ENCODE assay signal across 8 cellular contexts in genomic region chr2:96138146-96139145, GRCh38. TPM values are rescaled to one million over a fixed set of nuclear protein-coding genes. Genes with fewer than 3 reads are reported as not detected.
DNase-seq lines count a peak whose midpoint lies in the region; ATAC-seq and TF ChIP-seq lines count a peak whose summit lies in the region.

Gene ASTL, minus strand, starts transcription at chr2:96138502. Its CDS starts 66 bp downstream, at chr2:96138436.

- peaks cover 13% of the 10 kb centered on the region for H3K4me1 Mint-ChIP-seq in activated T-helper 2 cell treated with anti-CD3 and anti-CD28 coated beads, Interferon-gamma antibody, Interleukin-2, Interleukin-4, amounts not matched to agents 10 μg/mL and 5 μg/mL and 100 μg/mL, durations not matched to agents 14 hours and 24 hours and 36 hours (ENCODE audit: low read depth)

- H3K36me3 ChIP-seq in OCI-LY3 (replicated peaks; ENCODE audit: low read depth, low read length): peaks cover 25% of the 10 kb centered on the region

- peaks cover 28% of the 10 kb centered on the region for H4K20me1 ChIP-seq in OCI-LY3 (ENCODE audit: insufficient read depth, low read length)

- peaks cover 28% of the 10 kb centered on the region for H3K4me1 ChIP-seq in OCI-LY3 (ENCODE audit: low read length)

- peak within 1 kb of the TSS; percentile 68 for H3K4me2 ChIP-seq in OCI-LY3 (ENCODE audit: low read length)

- no peak within 1 kb of the TSS for H3K4me3 Mint-ChIP-seq in activated T-helper 2 cell treated with anti-CD3 and anti-CD28 coated beads, Interferon-gamma antibody, Interleukin-2, Interleukin-4, amounts not matched to agents 10 μg/mL and 5 μg/mL and 100 μg/mL, durations not matched to agents 14 hours and 24 hours and 36 hours (ENCODE audit: low read depth)

- DNase-seq in DMS53 (lab: John Stamatoyannopoulos, UW) (peak; percentile 90), HEK293T (ENCODE audit: extremely low spot score) (peak; percentile 59), head of caudate nucleus (peak in 23 of 42 donors; percentile 27 to 76 (median 47)), retina (peak; percentile 44)
- DNase-seq in activated T-helper 2 cell treated with anti-CD3 and anti-CD28 coated beads, Interferon-gamma antibody, Interleukin-2, Interleukin-4, amounts not matched to agents 10 μg/mL and 5 μg/mL and 100 μg/mL, durations not matched to agents 14 hours and 24 hours and 36 hours (ENCODE audit: low spot score): peak; percentile 51

- H3K27ac Mint-ChIP-seq in activated T-helper 2 cell treated with anti-CD3 and anti-CD28 coated beads, Interferon-gamma antibody, Interleukin-2, Interleukin-4, amounts not matched to agents 10 μg/mL and 5 μg/mL and 100 μg/mL, durations not matched to agents 14 hours and 24 hours and 36 hours: no peak within 1 kb of the TSS

- POLR2A ChIA-PET in HEK293T (lab: Yijun Ruan, JAX): interaction anchor here (2.8 kb wide), 1 partner anchor 70 kb away, joined by 12 read pairs; the partner anchor contains the start of gene STARD7

- peak within 1 kb of the TSS; percentile 29; the same call in 1 of the 2 replicates for H3K9ac ChIP-seq in OCI-LY3 (ENCODE audit: low read length)

- H3K27me3 ChIP-seq in OCI-LY3 (ENCODE audit: low read depth, low read length): no peaks in the 10 kb centered on the region

- H2AFZ ChIP-seq in OCI-LY3 (ENCODE audit: low read depth, low read length): no peak within 1 kb of the TSS

- H3K9me3 ChIP-seq in OCI-LY3 (ENCODE audit: insufficient read depth, low read length): no peaks in the 10 kb centered on the region

- peak; percentile 85 for TF ChIP-seq CTCF in OCI-LY3 (IDR thresholded peaks at IDR 0.05; ENCODE audit: low read depth, low read length)

- intact Hi-C loops in activated T-helper 2 cell treated with anti-CD3 and anti-CD28 coated beads, Interferon-gamma antibody, Interleukin-2, Interleukin-4, amounts not matched to agents 10 μg/mL and 5 μg/mL and 100 μg/mL, durations not matched to agents 14 hours and 24 hours and 36 hours (cut with micrococcal nuclease): loop anchor here (1.0 kb wide), 1 partner anchor 37 kb away; no protein-coding TSS in a partner anchor
- intact Hi-C loops in head of caudate nucleus (cut with DNase I): loop anchor here (2.0 kb wide), 1 partner anchor 36 kb away; no protein-coding TSS in a partner anchor

- H3K27ac ChIP-seq in OCI-LY3 (ENCODE audit: low read length): peak within 1 kb of the TSS; percentile 42

- H3K4me3 ChIP-seq in OCI-LY3 (ENCODE audit: low read length): peak within 1 kb of the TSS; percentile 39; the same call in 1 of the 2 replicates

- ATAC-seq in GM19397 (IDR thresholded peaks at IDR 0.05; ENCODE audit: unreplicated experiment) (no peak), HG03457 (IDR thresholded peaks at IDR 0.05; ENCODE audit: unreplicated experiment) (no peak)

- peaks cover 23% of the 10 kb centered on the region for H3K36me3 Mint-ChIP-seq in activated T-helper 2 cell treated with anti-CD3 and anti-CD28 coated beads, Interferon-gamma antibody, Interleukin-2, Interleukin-4, amounts not matched to agents 10 μg/mL and 5 μg/mL and 100 μg/mL, durations not matched to agents 14 hours and 24 hours and 36 hours (ENCODE audit: low read depth)

- peaks cover 15% of the 10 kb centered on the region for H3K79me2 ChIP-seq in OCI-LY3 (ENCODE audit: low read length)

- CTCF ChIA-PET in HEK293T (lab: Yijun Ruan, JAX): interaction anchor here (1.1 to 4.4 kb wide), 2 partner anchors 10 to 36 kb away, joined by 3 to 40 read pairs; no protein-coding TSS in a partner anchor

- H3K27me3 Mint-ChIP-seq in activated T-helper 2 cell treated with anti-CD3 and anti-CD28 coated beads, Interferon-gamma antibody, Interleukin-2, Interleukin-4, amounts not matched to agents 10 μg/mL and 5 μg/mL and 100 μg/mL, durations not matched to agents 14 hours and 24 hours and 36 hours (ENCODE audit: low read depth): no peaks in the 10 kb centered on the region

- H3K9me3 Mint-ChIP-seq in activated T-helper 2 cell treated with anti-CD3 and anti-CD28 coated beads, Interferon-gamma antibody, Interleukin-2, Interleukin-4, amounts not matched to agents 10 μg/mL and 5 μg/mL and 100 μg/mL, durations not matched to agents 14 hours and 24 hours and 36 hours: no peaks in the 10 kb centered on the region

TF ChIP-seq in HEK293T, 16 proteins besides CTCF, POLR2A, EP300 and RAD21:
- TF ChIP-seq ZNF384 (IDR thresholded peaks at IDR 0.05) (no peak), FOXA1 (IDR thresholded peaks at IDR 0.05) (no peak), ARNT (IDR thresholded peaks at IDR 0.05) (no peak), L3MBTL2 (conservative IDR thresholded peaks at IDR 0.05) (no peak), LEF1 (IDR thresholded peaks at IDR 0.05; ENCODE audit: borderline replicate concordance) (no peak), BHLHE40 (IDR thresholded peaks at IDR 0.05; ENCODE audit: borderline replicate concordance) (no peak), ELF4 (IDR thresholded peaks at IDR 0.05) (no peak), TARDBP (IDR thresholded peaks at IDR 0.05) (no peak), HDGF (IDR thresholded peaks at IDR 0.05; ENCODE audit: borderline replicate concordance) (no peak), NFRKB (IDR thresholded peaks at IDR 0.05) (no peak), SUZ12 (IDR thresholded peaks at IDR 0.05) (no peak), FOXK2 (IDR thresholded peaks at IDR 0.05) (no peak)
TF ChIP-seq in HEK293T: peak in this region for 0.

RNA-seq across cellular contexts. Expression of gene ASTL, which starts in this region (rescaled TPM):
- 1.3 and 1.5 TPM in 2 replicates for total RNA-seq in activated T-helper 2 cell treated with anti-CD3 and anti-CD28 coated beads, Interferon-gamma antibody, Interleukin-2, Interleukin-4, amounts not matched to agents 10 μg/mL and 5 μg/mL and 100 μg/mL, durations not matched to agents 14 hours and 24 hours and 36 hours
